In genomic region chr14:75359098-75359497, GRCh38 we compare ENCODE assay signal across 15 cellular contexts.
DNase-seq lines count a peak whose midpoint lies in the region; ATAC-seq and TF ChIP-seq lines count a peak whose summit lies in the region.
"Had no signal": no experiment of that assay in that cellular context is flagged by ENCODE, and none has a peak within 500 bp of the region (broad histone marks: within the 10 kb centered on the region; RNA-seq: fewer than 3 reads in every experiment).

No MANE protein-coding gene starts in this region.

- no peaks in the 10 kb centered on the region for H3K9me3 ChIP-seq in right lobe of liver
- no peaks in the 10 kb centered on the region for H3K9me3 ChIP-seq in thyroid gland
- H3K9me3 ChIP-seq: BLaER1 had no signal

- TF ChIP-seq POLR2A in right lobe of liver (IDR thresholded peaks at IDR 0.05) (no peak), thyroid gland (IDR thresholded peaks at IDR 0.05) (no peak)

- H3K4me1 Mint-ChIP-seq in GM23338 = peaks cover 6% of the 10 kb centered on the region; the same call in 2 of the 3 replicates
- H3K4me1 Mint-ChIP-seq in chondrocyte (ENCODE audit: low read depth) = peaks cover 16% of the 10 kb centered on the region

- H3K36me3 ChIP-seq in GM23338 (ENCODE audit: insufficient read depth) = no peaks in the 10 kb centered on the region
- H3K36me3 ChIP-seq in right lobe of liver = no peaks in the 10 kb centered on the region
- H3K36me3 ChIP-seq in thyroid gland = no peaks in the 10 kb centered on the region
- H3K36me3 ChIP-seq: BLaER1 had no signal

- H3K9me2 ChIP-seq in GM23338 (ENCODE audit: insufficient read depth) = 0 out of 2 replicates have a peak, but pooled peaks cover 2% of the 10 kb centered on the region

- DNase-seq in GM23338 (ENCODE audit: low spot score) (no peak), SW480 (ENCODE audit: low spot score) (peak; percentile 42), left kidney (ENCODE audit: low read depth, low spot score) (peak; percentile 28), right lobe of liver (no peak), chondrocyte (ENCODE audit: low spot score) (no peak), thyroid gland (no peak)
- DNase-seq: 8988T; CD4-positive, alpha-beta memory T cell; DMS153; DMS79 treated with DMSO at 0.1 percent for 48 hours; GF-D8; H9 had no signal

- H3K4me3 ChIP-seq in GM23338 (no peak overlapping the region), right lobe of liver (no peak overlapping the region), thyroid gland (replicated peaks in 1 of 3) (no peak overlapping the region)
- H3K4me3 ChIP-seq: BLaER1 had no signal

- no peaks in the 10 kb centered on the region for H3F3A ChIP-seq in GM23338 (replicated peaks; ENCODE audit: low read depth)

- H3K4me1 ChIP-seq in GM23338 (ENCODE audit: insufficient read depth) = no peaks in the 10 kb centered on the region
- peaks cover 0 to 10% (median 5%) of the 10 kb centered on the region in 4 donors for H3K4me1 ChIP-seq in right lobe of liver
- no peaks in the 10 kb centered on the region for H3K4me1 ChIP-seq in thyroid gland

- TF ChIP-seq CTCF in GM23338 (conservative IDR thresholded peaks at IDR 0.05; ENCODE audit: low read depth in 2 of 2) (no peak), right lobe of liver (IDR thresholded peaks at IDR 0.05) (no peak), chondrocyte (IDR thresholded peaks at IDR 0.05) (no peak), thyroid gland (IDR thresholded peaks at IDR 0.05) (no peak)

- H3K36me3 Mint-ChIP-seq in GM23338 (ENCODE audit: low read depth) = no peaks in the 10 kb centered on the region
- H3K36me3 Mint-ChIP-seq in chondrocyte (ENCODE audit: low read depth) = no peaks in the 10 kb centered on the region
- H3K36me3 Mint-ChIP-seq: CD14-positive monocyte; CD4-positive, alpha-beta memory T cell had no signal

- intact Hi-C loops in right lobe of liver (cut with DNase I) = no loop called here
- intact Hi-C loops in thyroid gland (cut with DNase I) = no loop called here

- H3K9me3 Mint-ChIP-seq in GM23338 (no peaks in the 10 kb centered on the region), chondrocyte (ENCODE audit: low read depth) (no peaks in the 10 kb centered on the region)
- H3K9me3 Mint-ChIP-seq: CD4-positive, alpha-beta memory T cell; H9 had no signal

- no peak overlapping the region for H3K27ac ChIP-seq in GM23338 (ENCODE audit: low read depth)
- no peak overlapping the region for H3K27ac ChIP-seq in right lobe of liver
- H3K27ac ChIP-seq in thyroid gland = no peak overlapping the region
- H3K27ac ChIP-seq: BLaER1 had no signal

- H3K79me2 ChIP-seq in GM23338 (replicated peaks; ENCODE audit: insufficient read depth) = no peaks in the 10 kb centered on the region

- H3K27me3 Mint-ChIP-seq in GM23338 (ENCODE audit: insufficient read depth, low read depth, poor library complexity) = peaks cover 6% of the 10 kb centered on the region
- H3K27me3 Mint-ChIP-seq in chondrocyte (ENCODE audit: low read depth) = peaks cover 10% of the 10 kb centered on the region

- H3K27me3 ChIP-seq in GM23338 (ENCODE audit: insufficient read depth) = no peaks in the 10 kb centered on the region
- H3K27me3 ChIP-seq in right lobe of liver = no peaks in the 10 kb centered on the region
- H3K27me3 ChIP-seq in thyroid gland = no peaks in the 10 kb centered on the region
- H3K27me3 ChIP-seq: BLaER1 had no signal

- H4K20me1 ChIP-seq in GM23338 (replicated peaks; ENCODE audit: insufficient read depth) = no peaks in the 10 kb centered on the region
- H4K20me1 ChIP-seq: BLaER1 had no signal

- ATAC-seq in GM23338 (no peak), right lobe of liver (peak; percentile 41 to 74 (median 62)), GM18867 (IDR thresholded peaks at IDR 0.05; ENCODE audit: unreplicated experiment) (no peak)

- H3K4me2 ChIP-seq in GM23338 = no peak overlapping the region
- H3K4me2 ChIP-seq: BLaER1 had no signal

- 0 out of 2 replicates have a peak overlapping the region, but pooled peaks have one; percentile 20 for H2AFZ ChIP-seq in GM23338

- no peak overlapping the region for H3K27ac Mint-ChIP-seq in GM23338
- H3K27ac Mint-ChIP-seq in chondrocyte (ENCODE audit: unreplicated experiment) = no peak overlapping the region
- H3K27ac Mint-ChIP-seq: H9 had no signal

- WGBS in right lobe of liver (ENCODE audit: insufficient coverage, low coverage, low lambda C conversion rate, missing lambda C conversion rate) = 52% methylated on average over 3 of the region's 3 CpGs
- WGBS in thyroid gland, 2 donors = 86 to 87% methylated on average over 3 of the region's 3 CpGs

- H3K4me3 Mint-ChIP-seq in GM23338 (no peak overlapping the region), chondrocyte (ENCODE audit: unreplicated experiment) (no peak overlapping the region)
- H3K4me3 Mint-ChIP-seq: CD14-positive monocyte; CD4-positive, alpha-beta memory T cell; H9 had no signal

TF ChIP-seq in GM23338, 12 proteins besides CTCF, POLR2A, EP300 and RAD21 (continues in another document):
- TF ChIP-seq CREB1 (CRISPR knock-in tag; IDR thresholded peaks at IDR 0.05; ENCODE audit: low read depth) (no peak), EZH2 (IDR thresholded peaks at IDR 0.05; ENCODE audit: low read depth, unreplicated experiment) (no peak), ZNF331 (CRISPR knock-in tag; IDR thresholded peaks at IDR 0.05; ENCODE audit: low read depth) (no peak), STAT1 (IDR thresholded peaks at IDR 0.05; ENCODE audit: unreplicated experiment) (no peak), ZNF462 (CRISPR knock-in tag; IDR thresholded peaks at IDR 0.05) (no peak), ETS1 (IDR thresholded peaks at IDR 0.05) (no peak), ZNF114 (CRISPR knock-in tag; IDR thresholded peaks at IDR 0.05) (no peak), EZH2phosphoT487 (IDR thresholded peaks at IDR 0.05; ENCODE audit: unreplicated experiment) (no peak), NANOG (IDR thresholded peaks at IDR 0.05; ENCODE audit: borderline replicate concordance) (no peak)

Comparison
In these comparisons a context has a peak if more than half of its experiments do, and no peak if none do; other contexts are left out.
1. ATAC-seq: peak in right lobe of liver (4 of 4); none in GM23338 (single experiment) and GM18867 (single experiment).
2. DNase-seq: peak in SW480 (single experiment) and left kidney (single experiment); none in GM23338 (single experiment), right lobe of liver (0 of 3), chondrocyte (single experiment) and thyroid gland (0 of 2).